In the genomic region with DNA sequence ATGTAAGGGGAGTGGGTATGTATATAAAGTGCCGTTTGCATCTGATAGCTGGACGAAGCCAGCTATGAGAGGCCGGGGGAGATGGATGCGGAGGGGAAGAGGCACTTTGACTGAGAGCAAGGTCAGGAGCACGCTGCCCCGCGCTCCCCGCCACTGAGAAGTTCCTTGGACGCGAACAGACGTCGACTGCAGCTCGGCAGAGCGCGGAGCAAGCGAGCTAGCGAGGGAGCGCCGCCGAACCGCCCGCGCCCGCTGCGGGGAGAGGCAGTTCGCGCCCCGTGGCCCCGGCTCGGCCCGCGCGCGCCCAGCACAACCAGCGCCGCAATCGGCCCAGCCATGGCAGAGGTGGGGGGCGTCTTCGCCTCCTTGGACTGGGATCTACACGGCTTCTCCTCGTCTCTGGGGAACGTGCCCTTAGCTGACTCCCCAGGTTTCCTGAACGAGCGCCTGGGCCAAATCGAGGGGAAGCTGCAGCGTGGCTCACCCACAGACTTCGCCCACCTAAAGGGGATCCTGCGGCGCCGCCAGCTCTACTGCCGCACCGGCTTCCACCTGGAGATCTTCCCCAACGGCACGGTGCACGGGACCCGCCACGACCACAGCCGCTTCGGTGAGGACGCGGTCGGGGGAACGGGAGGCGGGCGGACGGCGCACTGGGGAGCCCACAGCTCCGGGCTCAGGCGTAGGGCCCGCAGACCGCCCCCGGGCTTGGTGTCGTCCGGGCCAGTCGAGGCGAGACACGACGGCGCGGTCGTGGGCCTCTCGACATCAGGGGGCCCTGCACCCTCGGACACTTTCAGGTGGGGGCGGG, we compare ENCODE assay signal across 9 cellular contexts. TPM values are rescaled to one million over a fixed set of nuclear protein-coding genes. Genes with fewer than 3 reads are reported as not detected.
A peak's percentile ranks its signal among the peaks of the same experiment; 100 is the strongest.
DNase-seq lines count a peak whose midpoint lies in the region; ATAC-seq and TF ChIP-seq lines count a peak whose summit lies in the region.
"Had no signal": no experiment of that assay in that cellular context is flagged by ENCODE, and none has a peak within 500 bp of the region (broad histone marks: within the 10 kb centered on the region; RNA-seq: fewer than 3 reads in every experiment).

A gene (plus strand): TSS at position 51 of the 811 bp plus-strand sequence. CDS start 286 bp downstream, at position 337.

- intact Hi-C loops in activated naive CD4-positive, alpha-beta T cell treated with anti-CD3 and anti-CD28 coated beads for 36 hours (cut with micrococcal nuclease): loop anchor here (2.0 to 10.0 kb wide), 4 partner anchors 147 to 577 kb away; a partner anchor contains a TSS

- TF ChIP-seq CTCF in GM13976 (IDR thresholded peaks at IDR 0.05; ENCODE audit: borderline replicate concordance, control extremely low read depth, extremely low read depth, insufficient read depth, missing control alignments) (no peak), right atrium auricular region (IDR thresholded peaks at IDR 0.05) (no peak)

- no peaks in the 10 kb centered on the region for H3K27me3 ChIP-seq in right atrium auricular region

- H3K9me3 ChIP-seq in right atrium auricular region: no peaks in the 10 kb centered on the region

- H3K36me3 Mint-ChIP-seq in activated naive CD4-positive, alpha-beta T cell treated with anti-CD3 and anti-CD28 coated beads for 36 hours (ENCODE audit: low read depth): no peaks in the 10 kb centered on the region

- H3K36me3 ChIP-seq in right atrium auricular region: no peaks in the 10 kb centered on the region

- ATAC-seq in GM19463 (IDR thresholded peaks at IDR 0.05; ENCODE audit: unreplicated experiment): no peak
- no peak for ATAC-seq in GM18858 (IDR thresholded peaks at IDR 0.05; ENCODE audit: unreplicated experiment)
- ATAC-seq in GM19395 (IDR thresholded peaks at IDR 0.05; ENCODE audit: unreplicated experiment): no peak
- ATAC-seq in HG03097 (IDR thresholded peaks at IDR 0.05; ENCODE audit: low FRiP score, unreplicated experiment): no peak
- ATAC-seq: Panc1 had no signal

- no peak within 1 kb of the TSS for H3K27ac ChIP-seq in right atrium auricular region

- CTCF ChIA-PET in activated naive CD4-positive, alpha-beta T cell treated with anti-CD3 and anti-CD28 coated beads for 36 hours (lab: Charles Lee): interaction anchor here (0.6 to 1.6 kb wide), 4 partner anchors 9 to 452 kb away, joined by 3 to 4 read pairs (median 3); a partner anchor contains a TSS

- no peaks in the 10 kb centered on the region for H3K9me3 Mint-ChIP-seq in activated naive CD4-positive, alpha-beta T cell treated with anti-CD3 and anti-CD28 coated beads for 36 hours

- in situ Hi-C loops in GM13976 (cut with MboI; ENCODE audit: low sequenced_read_pairs, unreplicated experiment): no loop called here

- H3K4me3 ChIP-seq in right atrium auricular region (peak within 1 kb of the TSS; percentile 14 to 41), skeletal muscle cell (ENCODE audit: low read depth, low read length) (peak within 1 kb of the TSS; percentile 18)

- no peaks in the 10 kb centered on the region for H3K4me1 ChIP-seq in right atrium auricular region

- no peak within 1 kb of the TSS for H3K27ac Mint-ChIP-seq in activated naive CD4-positive, alpha-beta T cell treated with anti-CD3 and anti-CD28 coated beads for 36 hours

- peaks cover 14% of the 10 kb centered on the region for H3K27me3 Mint-ChIP-seq in activated naive CD4-positive, alpha-beta T cell treated with anti-CD3 and anti-CD28 coated beads for 36 hours (ENCODE audit: low read depth)

- H3K4me3 Mint-ChIP-seq in activated naive CD4-positive, alpha-beta T cell treated with anti-CD3 and anti-CD28 coated beads for 36 hours: peak within 1 kb of the TSS; percentile 72

- H3K4me1 Mint-ChIP-seq in activated naive CD4-positive, alpha-beta T cell treated with anti-CD3 and anti-CD28 coated beads for 36 hours (ENCODE audit: low read depth): peaks cover 3% of the 10 kb centered on the region

- peak; percentile 41 for DNase-seq in GM13976 (ENCODE audit: low spot score)
- peak; percentile 8 for DNase-seq in activated naive CD4-positive, alpha-beta T cell treated with anti-CD3 and anti-CD28 coated beads for 36 hours
- no peak for DNase-seq in right atrium auricular region (ENCODE audit: low spot score)
- DNase-seq in skeletal muscle cell (ENCODE audit: low read depth): no peak

RNA-seq across cellular contexts. Expression of the gene that starts here (rescaled TPM):
- under 1 TPM in 1 of 2 experiments, not detected in 1; 0.12 TPM for total RNA-seq in activated naive CD4-positive, alpha-beta T cell treated with anti-CD3 and anti-CD28 coated beads for 36 hours
- not detected for total RNA-seq in right atrium auricular region

Comparison
In these comparisons a context has a peak if more than half of its experiments do, and no peak if none do; other contexts are left out.
1. Peak in DNase-seq in activated naive CD4-positive, alpha-beta T cell treated with anti-CD3 and anti-CD28 coated beads for 36 hours; RNA of the gene not detected or under 1 TPM.